14 cellular contexts compared by ENCODE assay signal in the genomic region with DNA sequence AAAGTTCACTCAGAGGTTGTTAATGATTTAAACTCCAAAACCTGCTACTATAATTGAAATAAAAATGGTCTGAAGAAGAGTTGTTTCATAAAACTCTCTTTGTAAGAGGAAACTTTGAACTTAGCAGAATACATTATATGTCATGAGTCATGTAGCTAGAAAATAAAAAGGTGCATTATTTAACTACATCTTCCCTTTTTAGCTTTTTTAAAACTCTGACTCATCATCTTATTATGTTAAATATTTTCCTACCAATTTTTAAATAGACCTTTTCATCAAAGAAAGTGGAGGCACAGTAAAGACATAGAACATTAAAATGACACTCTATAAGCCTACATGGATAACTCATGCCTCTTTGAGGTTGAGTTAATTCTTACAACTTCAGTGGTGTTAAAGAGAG. TPM values are rescaled to one million over a fixed set of nuclear protein-coding genes. Genes with fewer than 3 reads are reported as not detected.
DNase-seq lines count a peak whose midpoint lies in the region; ATAC-seq, FAIRE-seq and TF ChIP-seq lines count a peak whose summit lies in the region.
"Had no signal": no experiment of that assay in that cellular context is flagged by ENCODE, and none has a peak within 500 bp of the region (broad histone marks: within the 10 kb centered on the region; RNA-seq: fewer than 3 reads in every experiment).

No MANE protein-coding gene starts in this region.

- TF ChIP-seq CTCF in A673 (conservative IDR thresholded peaks at IDR 0.05; ENCODE audit: low read depth, low read length) (no peak), kidney (IDR thresholded peaks at IDR 0.05; ENCODE audit: borderline replicate concordance, extremely low read depth, insufficient read depth) (no peak), MCF 10A (IDR thresholded peaks at IDR 0.05; ENCODE audit: unreplicated experiment) (no peak)

- no peaks in the 10 kb centered on the region for H4K20me1 ChIP-seq in GM23248 (ENCODE audit: insufficient read depth)

- POLR2A ChIA-PET in A673 (lab: Charles Lee; ENCODE audit: low non-redundant PET) (no interaction called here), MCF 10A (lab: Yijun Ruan, JAX) (interaction anchor here (0.8 to 2.0 kb wide), 7 partner anchors 13 to 323 kb away, joined by 3 to 7 read pairs (median 6); partner anchors contain the start of gene MMAA)

- peaks cover 33% of the 10 kb centered on the region for H3K4me1 Mint-ChIP-seq in activated T-helper 1 cell treated with anti-CD3 and anti-CD28 coated beads, Interleukin-12 subunit alpha, Interleukin-12 subunit beta, Interleukin-2, Interleukin-4 antibody, amounts not matched to agents 30 ng/mL and 10 ng/mL and 1 ng/mL, durations not matched to agents 14 hours and 24 hours and 36 hours (ENCODE audit: low read depth)
- peaks cover 16 to 28% of the 10 kb centered on the region in 2 donors for H3K4me1 Mint-ChIP-seq in stimulated activated naive B cell treated with anti-CD40 and anti-IgM and Interleukin-4, amounts not matched to agents 10 μg/mL and 1 μg/mL and 100 μg/mL, for 72 hours
- H3K4me1 Mint-ChIP-seq in MCF 10A (ENCODE audit: insufficient read depth, unreplicated experiment): peaks cover 27% of the 10 kb centered on the region

- H3K79me2 ChIP-seq in GM23248 (ENCODE audit: insufficient read depth): peaks cover 24% of the 10 kb centered on the region

- intact Hi-C loops in A673 (cut with micrococcal nuclease; ENCODE audit: unreplicated experiment) (loop anchor here (5.0 kb wide), 3 partner anchors 68 to 323 kb away; partner anchors contain the start of gene MMAA), kidney (cut with DNase I) (no loop called here), MCF 10A (cut with micrococcal nuclease) (loop anchor here (2.0 to 5.0 kb wide), 2 partner anchors 15 to 237 kb away; partner anchors contain the start of gene LSM6)
- intact Hi-C loops in activated T-helper 1 cell treated with anti-CD3 and anti-CD28 coated beads, Interleukin-12 subunit alpha, Interleukin-12 subunit beta, Interleukin-2, Interleukin-4 antibody, amounts not matched to agents 30 ng/mL and 10 ng/mL and 1 ng/mL, durations not matched to agents 14 hours and 24 hours and 36 hours (cut with micrococcal nuclease): loop anchor here (2.0 to 10.0 kb wide), 7 partner anchors 15 to 705 kb away; partner anchors contain the start of gene SLC10A7

- in situ Hi-C loops in GM23248 (cut with MboI): no loop called here

- H3K4me1 ChIP-seq in A673 (ENCODE audit: insufficient read depth, low read length, poor library complexity, severe bottlenecking) (peaks cover 21% of the 10 kb centered on the region), GM23248 (ENCODE audit: insufficient read depth) (peaks cover 18% of the 10 kb centered on the region), kidney (ENCODE audit: control insufficient read depth in 1 of 2, insufficient read depth in 1 of 2, low read depth in 1 of 2, low read length in 2 of 2) (peaks cover 6 to 7% of the 10 kb centered on the region in 2 donors)

- H3K27ac ChIP-seq in A673 (ENCODE audit: low read depth, low read length, poor library complexity, severe bottlenecking) (no peak overlapping the region), GM23248 (peak overlapping the region; percentile 60), kidney (ENCODE audit: low read depth in 2 of 2, low read length in 2 of 2) (no peak overlapping the region)
- H3K27ac ChIP-seq: C4-2B, neutrophil, SJCRH30 had no signal

- H3K27me3 ChIP-seq in A673 (replicated peaks; ENCODE audit: insufficient read depth, low read depth, low read length, poor library complexity) (no peaks in the 10 kb centered on the region), GM23248 (replicated peaks; ENCODE audit: insufficient read depth) (no peaks in the 10 kb centered on the region)
- H3K27me3 ChIP-seq: SJCRH30 had no signal

- H3K9me3 Mint-ChIP-seq in activated T-helper 1 cell treated with anti-CD3 and anti-CD28 coated beads, Interleukin-12 subunit alpha, Interleukin-12 subunit beta, Interleukin-2, Interleukin-4 antibody, amounts not matched to agents 30 ng/mL and 10 ng/mL and 1 ng/mL, durations not matched to agents 14 hours and 24 hours and 36 hours: no peaks in the 10 kb centered on the region
- H3K9me3 Mint-ChIP-seq in stimulated activated naive B cell treated with anti-CD40 and anti-IgM and Interleukin-4, amounts not matched to agents 10 μg/mL and 1 μg/mL and 100 μg/mL, for 72 hours: no peaks in the 10 kb centered on the region
- no peaks in the 10 kb centered on the region for H3K9me3 Mint-ChIP-seq in MCF 10A (ENCODE audit: unreplicated experiment)

- peak overlapping the region; percentile 79 for H3K4me2 ChIP-seq in GM23248 (ENCODE audit: unreplicated experiment)

- DNase-seq in A673 (ENCODE audit: low spot score): peak; percentile 15
- DNase-seq in GM23248: peak; percentile 65
- no peak for DNase-seq in activated T-helper 1 cell treated with anti-CD3 and anti-CD28 coated beads, Interleukin-12 subunit alpha, Interleukin-12 subunit beta, Interleukin-2, Interleukin-4 antibody, amounts not matched to agents 30 ng/mL and 10 ng/mL and 1 ng/mL, durations not matched to agents 14 hours and 24 hours and 36 hours (ENCODE audit: low spot score)
- DNase-seq in kidney: no peak
- DNase-seq in stimulated activated naive B cell treated with anti-CD40 and anti-IgM and Interleukin-4, amounts not matched to agents 10 μg/mL and 1 μg/mL and 100 μg/mL, for 72 hours: no peak
- no peak for DNase-seq in mesenteric fat pad (ENCODE audit: low spot score)
- DNase-seq in cerebellar cortex (ENCODE audit: low spot score): no peak
- DNase-seq in MCF 10A (ENCODE audit: unreplicated experiment): no peak
- DNase-seq: activated CD4-positive, alpha-beta T cell treated with anti-CD3 and anti-CD28 coated beads for 48 hours; amniotic stem cell; stimulated activated CD4-positive, alpha-beta T cell treated with anti-CD3 and anti-CD28 coated beads, Interleukin-2, amount 100 ng/mL, for 24 hours had no signal

- H3K9me3 ChIP-seq in A673 (ENCODE audit: low read depth, low read length, poor library complexity, severe bottlenecking) (no peaks in the 10 kb centered on the region), GM23248 (ENCODE audit: low read depth) (no peaks in the 10 kb centered on the region), kidney (ENCODE audit: control insufficient read depth in 1 of 2, low read length in 2 of 2) (no peaks in the 10 kb centered on the region)
- H3K9me3 ChIP-seq: neutrophil, SJCRH30 had no signal

- H3K9ac ChIP-seq in GM23248 (peak overlapping the region; percentile 99; the same call in 1 of the 2 replicates), kidney (ENCODE audit: low read length in 2 of 2) (no peak overlapping the region)

- no peak for ATAC-seq in stimulated activated naive B cell treated with anti-CD40 and anti-IgM and Interleukin-4, amounts not matched to agents 10 μg/mL and 1 μg/mL and 100 μg/mL, for 72 hours (replicated peaks)

- FAIRE-seq in kidney (lab: Jason Lieb, UNC): peak; percentile 76

- no TSS peak for BruUV-seq in A673 (replicated peaks; lab: Mats Ljungman, UMichigan)
- no TSS peak for BruUV-seq in MCF 10A (replicated peaks; lab: Mats Ljungman, UMichigan)

- H3K9me2 ChIP-seq in GM23248 (ENCODE audit: insufficient read depth): no peaks in the 10 kb centered on the region

- peak overlapping the region; percentile 85 for H2AFZ ChIP-seq in GM23248

- H3K4me3 ChIP-seq in A673 (ENCODE audit: low read depth, low read length, poor library complexity, severe bottlenecking): no peak overlapping the region
- H3K4me3 ChIP-seq in GM23248: peak overlapping the region; percentile 97
- H3K4me3 ChIP-seq in kidney (ENCODE audit: low read length in 2 of 2): no peak overlapping the region

- peak overlapping the region; percentile 95 for H3K4me3 Mint-ChIP-seq in activated T-helper 1 cell treated with anti-CD3 and anti-CD28 coated beads, Interleukin-12 subunit alpha, Interleukin-12 subunit beta, Interleukin-2, Interleukin-4 antibody, amounts not matched to agents 30 ng/mL and 10 ng/mL and 1 ng/mL, durations not matched to agents 14 hours and 24 hours and 36 hours
- H3K4me3 Mint-ChIP-seq in stimulated activated naive B cell treated with anti-CD40 and anti-IgM and Interleukin-4, amounts not matched to agents 10 μg/mL and 1 μg/mL and 100 μg/mL, for 72 hours: no peak overlapping the region
- no peak overlapping the region for H3K4me3 Mint-ChIP-seq in MCF 10A (ENCODE audit: unreplicated experiment)

- H3K36me3 Mint-ChIP-seq in activated T-helper 1 cell treated with anti-CD3 and anti-CD28 coated beads, Interleukin-12 subunit alpha, Interleukin-12 subunit beta, Interleukin-2, Interleukin-4 antibody, amounts not matched to agents 30 ng/mL and 10 ng/mL and 1 ng/mL, durations not matched to agents 14 hours and 24 hours and 36 hours (ENCODE audit: low read depth): peaks cover 9% of the 10 kb centered on the region
- no peaks in the 10 kb centered on the region for H3K36me3 Mint-ChIP-seq in stimulated activated naive B cell treated with anti-CD40 and anti-IgM and Interleukin-4, amounts not matched to agents 10 μg/mL and 1 μg/mL and 100 μg/mL, for 72 hours
- H3K36me3 Mint-ChIP-seq in MCF 10A (ENCODE audit: insufficient read depth, unreplicated experiment): no peaks in the 10 kb centered on the region

- CTCF ChIA-PET in A673 (lab: Charles Lee): no interaction called here
- CTCF ChIA-PET in MCF 10A (lab: Yijun Ruan, JAX): interaction anchor here (0.6 kb wide), 1 partner anchor 18 kb away, joined by 3 read pairs; no protein-coding TSS in a partner anchor

- H3K36me3 ChIP-seq in A673 (ENCODE audit: insufficient read depth, low read length, poor library complexity, severe bottlenecking) (no peaks in the 10 kb centered on the region), GM23248 (ENCODE audit: low read depth) (no peaks in the 10 kb centered on the region), kidney (ENCODE audit: control insufficient read depth in 1 of 2, insufficient read depth in 2 of 2, low read length in 2 of 2) (no peaks in the 10 kb centered on the region)
- H3K36me3 ChIP-seq: neutrophil, SJCRH30 had no signal

- peaks cover 3% of the 10 kb centered on the region for H3K27me3 Mint-ChIP-seq in activated T-helper 1 cell treated with anti-CD3 and anti-CD28 coated beads, Interleukin-12 subunit alpha, Interleukin-12 subunit beta, Interleukin-2, Interleukin-4 antibody, amounts not matched to agents 30 ng/mL and 10 ng/mL and 1 ng/mL, durations not matched to agents 14 hours and 24 hours and 36 hours (ENCODE audit: insufficient read depth)
- no peaks in the 10 kb centered on the region for H3K27me3 Mint-ChIP-seq in stimulated activated naive B cell treated with anti-CD40 and anti-IgM and Interleukin-4, amounts not matched to agents 10 μg/mL and 1 μg/mL and 100 μg/mL, for 72 hours
- H3K27me3 Mint-ChIP-seq in MCF 10A (ENCODE audit: insufficient read depth, unreplicated experiment): no peaks in the 10 kb centered on the region

- H3F3A ChIP-seq in GM23248 (ENCODE audit: insufficient read depth): peaks cover 23% of the 10 kb centered on the region

- H3K27ac Mint-ChIP-seq in activated T-helper 1 cell treated with anti-CD3 and anti-CD28 coated beads, Interleukin-12 subunit alpha, Interleukin-12 subunit beta, Interleukin-2, Interleukin-4 antibody, amounts not matched to agents 30 ng/mL and 10 ng/mL and 1 ng/mL, durations not matched to agents 14 hours and 24 hours and 36 hours: no peak overlapping the region
- no peak overlapping the region for H3K27ac Mint-ChIP-seq in stimulated activated naive B cell treated with anti-CD40 and anti-IgM and Interleukin-4, amounts not matched to agents 10 μg/mL and 1 μg/mL and 100 μg/mL, for 72 hours
- no peak overlapping the region for H3K27ac Mint-ChIP-seq in MCF 10A (ENCODE audit: low read depth, unreplicated experiment)

RNA-seq across cellular contexts. Expression of gene ZNF827, which starts 1.2 kb away (rescaled TPM):
- total RNA-seq in A673 (2021) (18.4 and 20.0 TPM in 2 replicates), kidney (22.6 TPM), mesenteric fat pad (10.5 TPM), MCF 10A (2022) (11.3 and 22.4 TPM in 2 replicates)
- total RNA-seq in GM23248 (2014; rRNA removed; shearing (Covaris generic)): 10.1 and 16.8 TPM in 2 replicates
- polyA plus RNA-seq in GM23248 (2016; fragmentation: Nextera tagmentation; extraction: Ambion mirVana) (4.6 and 5.0 TPM in 2 replicates), kidney (ENCODE audit: insufficient read depth, low read depth, low replicate concordance) (3.5 TPM)
- 50.7 and 51.1 TPM in 2 replicates for total RNA-seq in activated T-helper 1 cell treated with anti-CD3 and anti-CD28 coated beads, Interleukin-12 subunit alpha, Interleukin-12 subunit beta, Interleukin-2, Interleukin-4 antibody, amounts not matched to agents 30 ng/mL and 10 ng/mL and 1 ng/mL, durations not matched to agents 14 hours and 24 hours and 36 hours

Comparison
In these comparisons a context has a peak if more than half of its experiments do, and no peak if none do; other contexts are left out.
1. DNase-seq: peak in A673 (single experiment) and GM23248 (single experiment); none in activated T-helper 1 cell treated with anti-CD3 and anti-CD28 coated beads, Interleukin-12 subunit alpha, Interleukin-12 subunit beta, Interleukin-2, Interleukin-4 antibody, amounts not matched to agents 30 ng/mL and 10 ng/mL and 1 ng/mL, durations not matched to agents 14 hours and 24 hours and 36 hours (single experiment), kidney (single experiment), stimulated activated naive B cell treated with anti-CD40 and anti-IgM and Interleukin-4, amounts not matched to agents 10 μg/mL and 1 μg/mL and 100 μg/mL, for 72 hours (single experiment), mesenteric fat pad (single experiment), cerebellar cortex (single experiment) and MCF 10A (single experiment).